In the genomic region with DNA sequence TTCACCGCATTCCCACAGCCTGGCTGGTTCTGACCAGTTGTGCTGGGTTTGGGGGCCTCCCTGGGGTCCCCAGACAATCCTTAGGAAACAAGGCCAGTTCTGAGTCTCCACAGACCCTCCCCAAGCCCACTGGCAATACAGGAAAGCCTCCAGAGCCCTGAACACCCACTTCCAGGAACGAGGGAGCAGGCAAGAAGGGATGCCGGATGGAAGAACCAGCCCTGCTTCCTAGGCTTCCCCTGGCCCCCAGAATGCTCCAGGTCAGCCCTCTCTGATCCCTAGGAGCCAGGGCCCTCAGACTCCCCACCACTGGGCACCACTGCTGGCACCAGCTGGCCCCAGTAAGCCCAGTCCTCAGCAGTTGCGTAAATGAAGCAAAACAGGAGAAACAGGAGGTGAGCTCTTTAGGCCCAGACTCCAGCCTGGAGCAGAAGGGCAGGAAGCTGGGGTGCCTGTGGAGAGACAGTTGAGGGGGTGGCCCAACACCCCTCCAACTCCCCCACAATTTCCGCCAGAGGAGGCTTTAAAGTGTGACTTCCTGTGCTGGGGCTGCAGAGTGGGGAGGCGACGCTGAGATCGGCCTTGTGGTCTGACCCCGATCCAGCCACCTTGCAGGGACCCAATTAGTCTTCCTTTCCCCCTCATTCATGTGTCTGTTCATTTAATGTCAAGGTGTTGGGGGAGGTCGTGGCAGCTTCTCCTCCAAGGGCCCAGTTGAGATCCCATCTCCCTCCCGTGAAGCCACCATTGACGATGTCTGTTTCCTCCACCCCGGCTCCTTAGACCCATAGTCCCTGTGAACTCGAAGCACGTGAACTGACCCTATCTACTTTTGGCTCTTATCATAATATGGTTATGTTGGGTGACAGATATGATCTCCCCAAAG, we compare ENCODE assay signal across 9 cellular contexts. TPM values are rescaled to one million over a fixed set of nuclear protein-coding genes. Genes with fewer than 3 reads are reported as not detected.
A peak's percentile ranks its signal among the peaks of the same experiment; 100 is the strongest.
DNase-seq lines count a peak whose midpoint lies in the region; ATAC-seq and TF ChIP-seq lines count a peak whose summit lies in the region.
"Had no signal": no experiment of that assay in that cellular context is flagged by ENCODE, and none has a peak within 500 bp of the region (broad histone marks: within the 10 kb centered on the region; RNA-seq: fewer than 3 reads in every experiment).

No MANE protein-coding gene starts in this region.

- DNase-seq in AML-193 (lab: John Stamatoyannopoulos, UW) (peak; percentile 92), Kasumi-1 (lab: John Stamatoyannopoulos, UW) (peak; percentile 89 to 92), cardiac muscle cell (ENCODE audit: low read depth in 1 of 2, low spot score in 1 of 2) (no peak), middle frontal gyrus (ENCODE audit: extremely low spot score, low spot score) (no peak), erythroblast (lab: John Stamatoyannopoulos, UW) (no peak)
- peak; percentile 37 for DNase-seq in activated T-cell treated with anti-CD3 and anti-CD28 coated beads, Interleukin-2, amount 50 U/mL, for 4 hours
- DNase-seq in stimulated activated CD4-positive, alpha-beta T cell treated with anti-CD3 and anti-CD28 coated beads, Interleukin-4, amount 100 ng/mL, for 24 hours, result peak; percentile 38

- peak overlapping the region; percentile 93 for H3K27ac ChIP-seq in cardiac muscle cell

- no peak overlapping the region for H3K4me3 Mint-ChIP-seq in activated T-cell treated with anti-CD3 and anti-CD28 coated beads, Interleukin-2, amount 50 U/mL, for 4 hours

- no peaks in the 10 kb centered on the region for H3K27me3 Mint-ChIP-seq in activated T-cell treated with anti-CD3 and anti-CD28 coated beads, Interleukin-2, amount 50 U/mL, for 4 hours (ENCODE audit: low read depth)

- H3K36me3 Mint-ChIP-seq in activated T-cell treated with anti-CD3 and anti-CD28 coated beads, Interleukin-2, amount 50 U/mL, for 4 hours (ENCODE audit: insufficient read depth), result peaks cover 15% of the 10 kb centered on the region

- no peaks in the 10 kb centered on the region for H3K9me3 ChIP-seq in cardiac muscle cell (ENCODE audit: low read depth)

- no peaks in the 10 kb centered on the region for H3K9me3 Mint-ChIP-seq in activated T-cell treated with anti-CD3 and anti-CD28 coated beads, Interleukin-2, amount 50 U/mL, for 4 hours

- H3K4me1 ChIP-seq in cardiac muscle cell (ENCODE audit: low read depth), result peaks cover 42% of the 10 kb centered on the region

- TF ChIP-seq POLR2A in erythroblast (IDR thresholded peaks at IDR 0.05; ENCODE audit: low read length), result no peak

- no peaks in the 10 kb centered on the region for H3K27me3 ChIP-seq in cardiac muscle cell

- H3K36me3 ChIP-seq in cardiac muscle cell, result peaks cover 9% of the 10 kb centered on the region

- no peak for ATAC-seq in activated T-cell treated with anti-CD3 and anti-CD28 coated beads, Interleukin-2, amount 50 U/mL, for 4 hours
- ATAC-seq in GM21529 (IDR thresholded peaks at IDR 0.05; ENCODE audit: unreplicated experiment), result no peak

- no peak for TF ChIP-seq CTCF in cardiac muscle cell (IDR thresholded peaks at IDR 0.05; ENCODE audit: low read depth, low read length)

- H3K4me3 ChIP-seq in cardiac muscle cell, result peak overlapping the region; percentile 9

- peaks cover 26% of the 10 kb centered on the region for H3K4me1 Mint-ChIP-seq in activated T-cell treated with anti-CD3 and anti-CD28 coated beads, Interleukin-2, amount 50 U/mL, for 4 hours (ENCODE audit: low read depth)

RNA-seq across cellular contexts. Expression of a gene that starts 4.8 kb away (rescaled TPM):
- 10 to 100 TPM; 28.0 to 34.5 (median 33.0) TPM for total RNA-seq in activated T-cell treated with anti-CD3 and anti-CD28 coated beads, Interleukin-2, amount 50 U/mL, for 4 hours
- 32.8 and 33.3 TPM in 2 replicates for total RNA-seq in cardiac muscle cell
- polyA plus RNA-seq in cardiac muscle cell, result 41.7 and 42.3 TPM in 2 replicates

RNA-seq across cellular contexts. Expression of a gene that starts 26.6 kb away (rescaled TPM):
- total RNA-seq in activated T-cell treated with anti-CD3 and anti-CD28 coated beads, Interleukin-2, amount 50 U/mL, for 4 hours, result not detected
- 0.86 and 0.99 TPM in 2 replicates for total RNA-seq in cardiac muscle cell
- polyA plus RNA-seq in cardiac muscle cell, result 0.39 and 1.2 TPM in 2 replicates
- total RNA-seq: lung microvascular endothelial cell had no signal

RNA-seq across cellular contexts. Expression of a gene that starts 38.3 kb away (rescaled TPM):
- under 1 TPM; 0.05 to 0.84 (median 0.15) TPM for total RNA-seq in activated T-cell treated with anti-CD3 and anti-CD28 coated beads, Interleukin-2, amount 50 U/mL, for 4 hours
- 0.25 and 0.66 TPM in 2 replicates for total RNA-seq in cardiac muscle cell
- polyA plus RNA-seq in cardiac muscle cell, result not detected in 2 replicates

RNA-seq across cellular contexts. Expression of a gene that starts 46.9 kb away (rescaled TPM):
- total RNA-seq in activated T-cell treated with anti-CD3 and anti-CD28 coated beads, Interleukin-2, amount 50 U/mL, for 4 hours, result 1 to 10 TPM; 1.0 to 2.8 (median 1.3) TPM
- 2.2 and 4.1 TPM in 2 replicates for total RNA-seq in cardiac muscle cell
- 0.65 and 2.4 TPM in 2 replicates for polyA plus RNA-seq in cardiac muscle cell

Comparison
In these comparisons a context has a peak if more than half of its experiments do, and no peak if none do; other contexts are left out.
1. DNase-seq: peak in AML-193 (2 of 2), Kasumi-1 (2 of 2), activated T-cell treated with anti-CD3 and anti-CD28 coated beads, Interleukin-2, amount 50 U/mL, for 4 hours (single experiment) and stimulated activated CD4-positive, alpha-beta T cell treated with anti-CD3 and anti-CD28 coated beads, Interleukin-4, amount 100 ng/mL, for 24 hours (single experiment); none in cardiac muscle cell (0 of 2), middle frontal gyrus (single experiment) and erythroblast (0 of 2).